Comparison of ENCODE assay signal across 25 cellular contexts in the genomic region with DNA sequence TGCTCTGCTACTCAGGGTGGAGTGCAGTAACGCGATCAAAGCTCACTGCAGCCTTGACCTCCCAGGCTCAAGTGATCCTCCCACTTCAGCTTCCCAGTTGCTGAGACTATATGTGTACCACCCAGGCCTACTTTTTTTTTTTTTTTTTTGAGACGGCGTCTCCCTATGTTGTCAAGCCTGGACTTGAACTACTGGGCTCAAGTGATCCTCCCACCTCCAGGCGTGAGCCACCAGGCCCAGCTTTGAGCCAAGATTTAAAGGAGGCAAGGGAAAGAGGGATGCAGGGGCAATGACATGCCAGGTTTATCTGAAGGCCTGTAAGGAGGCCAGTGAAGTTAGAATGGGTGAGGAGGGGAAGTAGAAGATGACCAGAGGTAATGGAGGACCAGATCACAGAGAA. TPM values are rescaled to one million over a fixed set of nuclear protein-coding genes. Genes with fewer than 3 reads are reported as not detected.
"Had no signal": no experiment of that assay in that cellular context is flagged by ENCODE, and none has a peak within 500 bp of the region (broad histone marks: within the 10 kb centered on the region; RNA-seq: fewer than 3 reads in every experiment).

No MANE protein-coding gene starts in this region.

- ATAC-seq: gastroesophageal sphincter; left ventricle myocardium superior; naive thymus-derived CD4-positive, alpha-beta T cell; stimulated activated effector memory CD8-positive, alpha-beta T cell treated with anti-CD3 and anti-CD28 coated beads, Interleukin-12 subunit alpha, Interleukin-12 subunit beta, amount 100 ng/mL, for 72 hours; stimulated activated naive CD8-positive, alpha-beta T cell treated with anti-CD3 and anti-CD28 coated beads, Interleukin-15, Interleukin-2, amounts not matched to agents 100 U/mL and 50 U/mL, for 24 hours had no signal

- H3K27ac ChIP-seq: colonic mucosa, esophagus muscularis mucosa, gastroesophageal sphincter, neutrophil, right atrium auricular region, suprapubic skin, thyroid gland, uterus had no signal

- H3K4me1 ChIP-seq: colonic mucosa, gastroesophageal sphincter, suprapubic skin, thyroid gland, uterus had no signal

- DNase-seq: colonic mucosa; effector CD4-positive, alpha-beta T cell; endodermal cell; immature natural killer cell; left colon; left ventricle myocardium superior; naive thymus-derived CD4-positive, alpha-beta T cell; stimulated activated CD4-positive, alpha-beta T cell treated with anti-CD3 and anti-CD28 coated beads, Interleukin-2, amount 100 ng/mL, for 48 hours; stimulated activated CD8-positive, alpha-beta memory T cell treated with anti-CD3 and anti-CD28 coated beads, Interleukin-4, amount 100 ng/mL, for 48 hours; stimulated activated naive CD8-positive, alpha-beta T cell treated with anti-CD3 and anti-CD28 coated beads, Interleukin-15, Interleukin-2, amounts not matched to agents 100 U/mL and 50 U/mL, for 24 hours; thyroid gland; uterus had no signal

- H3K27ac Mint-ChIP-seq: endodermal cell; immature natural killer cell; stimulated activated effector memory CD8-positive, alpha-beta T cell treated with anti-CD3 and anti-CD28 coated beads, Interleukin-12 subunit alpha, Interleukin-12 subunit beta, amount 100 ng/mL, for 72 hours had no signal

- H3K4me2 ChIP-seq: smooth muscle cell had no signal

- H3K27me3 ChIP-seq: colonic mucosa, esophagus muscularis mucosa, gastroesophageal sphincter, neutrophil, right atrium auricular region, suprapubic skin, thyroid gland, uterus had no signal

- H3K4me1 Mint-ChIP-seq: immature natural killer cell had no signal

- H3K4me3 Mint-ChIP-seq: endodermal cell; immature natural killer cell; naive thymus-derived CD4-positive, alpha-beta T cell; stimulated activated effector memory CD8-positive, alpha-beta T cell treated with anti-CD3 and anti-CD28 coated beads, Interleukin-12 subunit alpha, Interleukin-12 subunit beta, amount 100 ng/mL, for 72 hours; type B pancreatic cell had no signal

- H3K9me3 Mint-ChIP-seq: endodermal cell; naive thymus-derived CD4-positive, alpha-beta T cell; stimulated activated effector memory CD8-positive, alpha-beta T cell treated with anti-CD3 and anti-CD28 coated beads, Interleukin-12 subunit alpha, Interleukin-12 subunit beta, amount 100 ng/mL, for 72 hours; type B pancreatic cell had no signal

- H3K4me3 ChIP-seq: colonic mucosa, esophagus muscularis mucosa, gastroesophageal sphincter, right atrium auricular region, smooth muscle cell, suprapubic skin, thyroid gland, uterus had no signal

- H3K9me3 ChIP-seq: colonic mucosa, esophagus muscularis mucosa, gastroesophageal sphincter, neutrophil, right atrium auricular region, suprapubic skin, thyroid gland, uterus had no signal

- H3K27me3 Mint-ChIP-seq: type B pancreatic cell had no signal

- H3K36me3 ChIP-seq: colonic mucosa, right atrium auricular region, thyroid gland, uterus had no signal

RNA-seq across cellular contexts. Expression of a gene that starts 51.8 kb away (rescaled TPM):
- total RNA-seq: dermis microvascular lymphatic vessel endothelial cell; endothelial cell of umbilical vein; lung microvascular endothelial cell; mononuclear cell; naive thymus-derived CD4-positive, alpha-beta T cell; pulmonary artery endothelial cell had no signal
- polyA plus RNA-seq: endothelial cell of umbilical vein; immature natural killer cell; naive thymus-derived CD4-positive, alpha-beta T cell had no signal
